In the genomic region with DNA sequence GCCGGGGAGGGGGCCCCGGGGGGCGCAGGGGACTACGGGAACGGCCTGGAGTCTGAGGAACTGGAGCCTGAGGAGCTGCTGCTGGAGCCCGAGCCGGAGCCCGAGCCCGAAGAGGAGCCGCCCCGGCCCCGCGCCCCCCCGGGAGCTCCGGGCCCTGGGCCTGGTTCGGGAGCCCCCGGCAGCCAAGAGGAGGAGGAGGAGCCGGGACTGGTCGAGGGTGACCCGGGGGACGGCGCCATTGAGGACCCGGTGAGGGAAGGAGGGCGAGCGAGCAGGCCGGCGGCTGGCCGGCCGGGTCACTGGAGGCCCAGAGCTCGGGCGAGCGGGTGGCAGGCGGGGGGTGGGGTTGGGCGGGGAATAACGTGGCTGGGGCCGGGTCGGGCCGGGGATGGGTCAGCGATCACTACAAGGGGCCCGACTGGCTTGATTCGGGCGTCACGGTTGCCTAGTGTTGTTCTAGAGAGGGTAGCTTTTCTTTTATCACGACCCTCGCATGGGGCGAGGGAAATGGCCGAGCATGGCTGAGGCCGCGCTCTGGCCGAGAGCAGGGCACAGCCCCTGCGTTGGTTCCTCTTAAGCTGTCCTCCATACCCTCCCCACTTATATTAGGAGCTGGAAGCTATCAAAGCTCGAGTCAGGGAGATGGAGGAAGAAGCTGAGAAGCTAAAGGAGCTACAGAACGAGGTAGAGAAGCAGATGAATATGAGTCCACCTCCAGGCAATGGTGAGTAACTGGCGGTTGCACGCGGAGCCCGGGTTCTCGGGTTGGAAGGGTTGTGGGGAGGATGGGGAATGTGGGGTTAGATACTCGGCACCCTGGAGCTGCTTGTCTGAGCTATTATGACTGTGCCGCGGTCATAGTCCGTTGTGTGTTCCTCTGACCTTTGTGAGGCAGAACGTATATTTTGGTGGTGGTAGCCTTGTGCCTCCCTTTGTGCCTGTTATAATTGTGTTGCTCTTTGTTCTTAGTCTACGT, we compare ENCODE assay signal across 8 cellular contexts. TPM values are rescaled to one million over a fixed set of nuclear protein-coding genes. Genes with fewer than 3 reads are reported as not detected.
DNase-seq lines count a peak whose midpoint lies in the region; ATAC-seq and TF ChIP-seq lines count a peak whose summit lies in the region.

No MANE protein-coding gene starts in this region.

- H3K4me3 Mint-ChIP-seq in naive B cell: peak overlapping the region; percentile 88 to 98 (median 94)

- WGBS in testis, 2 donors: 0% methylated on average over 35 to 39 of the region's 64 CpGs

- H3K27ac ChIP-seq in testis: peak overlapping the region; percentile 99

- ATAC-seq in HG02571 (IDR thresholded peaks at IDR 0.05; ENCODE audit: unreplicated experiment): peak; percentile 20
- ATAC-seq in esophagus mucosa: peak; percentile 15
- peak in 1 of 2 donors; percentile 1 for ATAC-seq in naive B cell (ENCODE audit: low read depth in 2 of 2)
- ATAC-seq in GM21825 (IDR thresholded peaks at IDR 0.05; ENCODE audit: unreplicated experiment): no peak

- peaks cover 0 to 3% (median 0%) of the 10 kb centered on the region in 7 donors for H3K9me3 Mint-ChIP-seq in naive B cell

- no peak for TF ChIP-seq CTCF in GM12864 (IDR thresholded peaks at IDR 0.05; ENCODE audit: low read depth, low read length, missing control alignments)
- TF ChIP-seq CTCF in testis (IDR thresholded peaks at IDR 0.05): no peak

- no peaks in the 10 kb centered on the region for H3K36me3 ChIP-seq in testis (ENCODE audit: low read depth, missing control alignments)

- no peaks in the 10 kb centered on the region for H3K9me3 ChIP-seq in testis

- peaks cover 33% of the 10 kb centered on the region for H3K4me1 ChIP-seq in testis

- DNase-seq in GM12864 (ENCODE audit: low read depth) (no peak), NCI-H2227 (lab: John Stamatoyannopoulos, UW; ENCODE audit: unreplicated experiment) (peak; percentile 61), naive B cell (no peak), testis (peak; percentile 54)
- DNase-seq in activated CD8-positive, alpha-beta memory T cell treated with anti-CD3 and anti-CD28 coated beads, Interleukin-2, amount 50 U/mL, for 4 hours: peak; percentile 49

- no peaks in the 10 kb centered on the region for H3K36me3 Mint-ChIP-seq in naive B cell

- TF ChIP-seq POLR2A in testis (IDR thresholded peaks at IDR 0.05): no peak

- no peaks in the 10 kb centered on the region for H3K27me3 ChIP-seq in testis

- H3K27ac Mint-ChIP-seq in naive B cell: peak overlapping the region; percentile 82 to 97 (median 94)

- intact Hi-C loops in testis (cut with DNase I; ENCODE audit: low total_unique reads): no loop called here

- no peaks in the 10 kb centered on the region for H3K27me3 Mint-ChIP-seq in naive B cell

- peaks cover 22 to 32% (median 28%) of the 10 kb centered on the region in 3 donors for H3K4me1 Mint-ChIP-seq in naive B cell

- H3K4me3 ChIP-seq in GM12864 (ENCODE audit: low read depth, low read length): peak overlapping the region; percentile 93
- H3K4me3 ChIP-seq in testis: peak overlapping the region; percentile 96 to 99

RNA-seq across cellular contexts. Expression of a gene that starts 0.6 kb away (rescaled TPM):
- 77.7 TPM for total RNA-seq in esophagus mucosa
- polyA plus RNA-seq in naive B cell (ENCODE audit: low read depth in 6 of 6): 100 to 1,000 TPM; 114 to 160 (median 145) TPM
- total RNA-seq in testis: 100 to 1,000 TPM; 194 TPM
- polyA plus RNA-seq in testis (ENCODE audit: insufficient read depth, low read depth, low replicate concordance): 222 TPM

RNA-seq across cellular contexts. Expression of a gene that starts 15.2 kb away (rescaled TPM):
- total RNA-seq in esophagus mucosa (29.1 TPM), testis (10 to 100 TPM; 78.0 to 85.1 TPM)
- polyA plus RNA-seq in naive B cell (ENCODE audit: low read depth in 6 of 6) (under 1 TPM in 3 of 6 donors, not detected in 3; 0.22 to 0.72 (median 0.28) TPM), testis (ENCODE audit: insufficient read depth, low read depth, low replicate concordance) (46.8 TPM)

RNA-seq across cellular contexts. Expression of a gene that starts 19.2 kb away (rescaled TPM):
- 5.1 TPM for total RNA-seq in esophagus mucosa
- 10 to 100 TPM in 1 of 6 donors, 1 to 10 TPM in 5; 3.9 to 11.8 (median 5.1) TPM for polyA plus RNA-seq in naive B cell (ENCODE audit: low read depth in 6 of 6)
- 10 to 100 TPM; 30.4 to 43.5 TPM for total RNA-seq in testis
- 39.2 TPM for polyA plus RNA-seq in testis (ENCODE audit: insufficient read depth, low read depth, low replicate concordance)

RNA-seq across cellular contexts. Expression of a gene that starts 30.8 kb away (rescaled TPM):
- 2.0 TPM for total RNA-seq in esophagus mucosa
- polyA plus RNA-seq in naive B cell (ENCODE audit: low read depth in 6 of 6): under 1 TPM in 2 of 6 donors, not detected in 4; 0.29 to 0.66 TPM
- 10 to 100 TPM; 56.6 to 93.8 TPM for total RNA-seq in testis
- polyA plus RNA-seq in testis (ENCODE audit: insufficient read depth, low read depth, low replicate concordance): 37.3 TPM

RNA-seq across cellular contexts. Expression of a gene that starts 35.9 kb away (rescaled TPM):
- 9.6 TPM for total RNA-seq in esophagus mucosa
- 1 to 10 TPM; 1.0 to 6.9 (median 4.8) TPM for polyA plus RNA-seq in naive B cell (ENCODE audit: low read depth in 6 of 6)
- 10 to 100 TPM; 31.7 to 37.7 TPM for total RNA-seq in testis
- polyA plus RNA-seq in testis (ENCODE audit: insufficient read depth, low read depth, low replicate concordance): 71.6 TPM

Comparison
In these comparisons a context has a peak if more than half of its experiments do, and no peak if none do; other contexts are left out.
1. DNase-seq: peak in NCI-H2227 (single experiment), activated CD8-positive, alpha-beta memory T cell treated with anti-CD3 and anti-CD28 coated beads, Interleukin-2, amount 50 U/mL, for 4 hours (single experiment) and testis (single experiment); none in GM12864 (single experiment) and naive B cell (single experiment).